Comparison of ENCODE assay signal across 19 cellular contexts in the genomic region with DNA sequence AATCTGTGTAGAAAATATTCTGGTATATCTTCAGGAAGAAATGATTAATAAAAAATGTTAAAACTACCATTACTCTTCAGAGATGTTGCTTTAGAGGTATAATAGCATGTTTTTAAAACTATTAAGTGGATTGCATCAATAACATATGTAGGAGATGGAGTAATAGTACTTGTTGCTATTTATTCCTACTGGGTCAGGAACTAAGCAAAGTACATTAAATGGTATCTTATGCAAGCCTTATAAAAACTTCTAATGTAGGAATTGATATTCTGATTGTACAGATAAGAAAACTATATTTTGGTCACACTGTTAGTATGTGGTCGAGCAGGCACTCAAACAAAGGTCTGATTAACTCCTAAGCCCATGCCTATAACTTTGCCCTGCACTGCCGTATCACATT. TPM values are rescaled to one million over a fixed set of nuclear protein-coding genes. Genes with fewer than 3 reads are reported as not detected.
DNase-seq lines count a peak whose midpoint lies in the region; ATAC-seq, FAIRE-seq and TF ChIP-seq lines count a peak whose summit lies in the region.
"Had no signal": no experiment of that assay in that cellular context is flagged by ENCODE, and none has a peak within 500 bp of the region (broad histone marks: within the 10 kb centered on the region; RNA-seq: fewer than 3 reads in every experiment).

No MANE protein-coding gene starts in this region.

- TF ChIP-seq CTCF in HepG2 (CRISPR knock-in tag; IDR thresholded peaks at IDR 0.05) = no peak
- TF ChIP-seq CTCF in right lobe of liver (IDR thresholded peaks at IDR 0.05) = no peak
- no peak for TF ChIP-seq CTCF in choroid plexus epithelial cell (conservative IDR thresholded peaks at IDR 0.05; ENCODE audit: low read depth, low read length)
- TF ChIP-seq CTCF in smooth muscle cell (IDR thresholded peaks at IDR 0.05; ENCODE audit: borderline replicate concordance, insufficient read depth, poor library complexity, severe bottlenecking) = no peak

- H3K36me3 ChIP-seq in HepG2 (replicated peaks in 1 of 2; ENCODE audit: control insufficient read depth in 1 of 2, insufficient read depth in 2 of 2, low read length in 2 of 2) (no peaks in the 10 kb centered on the region), right lobe of liver (no peaks in the 10 kb centered on the region), smooth muscle cell (ENCODE audit: low read depth) (no peaks in the 10 kb centered on the region)
- H3K36me3 ChIP-seq: BLaER1, SJSA1 had no signal

- no peak for ATAC-seq in HepG2
- no peak for ATAC-seq in right lobe of liver
- ATAC-seq in GM21723 (IDR thresholded peaks at IDR 0.05; ENCODE audit: unreplicated experiment) = no peak
- ATAC-seq: GM12878, GM23338 had no signal

- TF ChIP-seq EP300 in HepG2 (IDR thresholded peaks at IDR 0.05; ENCODE audit: low read depth in 2 of 2, low read length in 2 of 2) (no peak), HepG2 (CRISPR knock-in tag; IDR thresholded peaks at IDR 0.05; ENCODE audit: borderline replicate concordance) (no peak)

- intact Hi-C loops in HepG2 (cut with micrococcal nuclease; ENCODE audit: unreplicated experiment) (loop anchor here (10.0 kb wide), 1 partner anchor 144 kb away; no protein-coding TSS in a partner anchor), right lobe of liver (cut with DNase I) (no loop called here)

- POLR2A ChIA-PET in HepG2 (lab: Yijun Ruan, JAX) = no interaction called here

- 71% methylated on average over 2 of the region's 2 CpGs for WGBS in HepG2 (ENCODE audit: low lambda C conversion rate)
- 80% methylated on average over 2 of the region's 2 CpGs for WGBS in right lobe of liver (ENCODE audit: insufficient coverage, low coverage, low lambda C conversion rate, missing lambda C conversion rate)
- WGBS in smooth muscle cell (ENCODE audit: low lambda C conversion rate) = 53% methylated on average over 2 of the region's 2 CpGs

- no peak for FAIRE-seq in HepG2 (lab: Jason Lieb, UNC)
- FAIRE-seq: A204.1, GM12878, GM19239 had no signal

- in situ Hi-C loops in HepG2 (cut with HindIII; ENCODE audit: extremely low pct_ligation_motif_present, low pct_unique_long_range_greater_than_20kb) = no loop called here

- H2AFZ ChIP-seq in HepG2 (ENCODE audit: low read length) = no peak overlapping the region
- H2AFZ ChIP-seq in smooth muscle cell (ENCODE audit: low read depth) = no peak overlapping the region

- no peaks in the 10 kb centered on the region for H4K20me1 ChIP-seq in HepG2 (ENCODE audit: insufficient read depth, low read length)
- H4K20me1 ChIP-seq in smooth muscle cell (ENCODE audit: low read depth) = no peaks in the 10 kb centered on the region
- H4K20me1 ChIP-seq: BLaER1 had no signal

- H3K9ac ChIP-seq in HepG2 (ENCODE audit: insufficient read depth, low read depth, low read length) (no peak overlapping the region), smooth muscle cell (ENCODE audit: low read depth) (no peak overlapping the region)
- H3K9ac ChIP-seq: BLaER1 had no signal

- TF ChIP-seq POLR2A in HepG2 (IDR thresholded peaks at IDR 0.05; ENCODE audit: insufficient read depth in 1 of 2, low read depth in 2 of 2, low read length in 2 of 2) = no peak
- no peak for TF ChIP-seq POLR2A in right lobe of liver (IDR thresholded peaks at IDR 0.05)

- H3K9me3 ChIP-seq in HepG2 (ENCODE audit: low read length) (no peaks in the 10 kb centered on the region), right lobe of liver (no peaks in the 10 kb centered on the region), smooth muscle cell (replicated peaks; ENCODE audit: low read depth) (no peaks in the 10 kb centered on the region)
- H3K9me3 ChIP-seq: SJSA1 had no signal

- H3K4me3 ChIP-seq in HepG2 (replicated peaks in 1 of 3; ENCODE audit: insufficient read depth in 1 of 3, low read depth in 2 of 3, low read length in 3 of 3) = no peak overlapping the region
- H3K4me3 ChIP-seq in right lobe of liver = no peak overlapping the region
- H3K4me3 ChIP-seq in choroid plexus epithelial cell (ENCODE audit: low read depth, low read length) = no peak overlapping the region
- no peak overlapping the region for H3K4me3 ChIP-seq in smooth muscle cell
- H3K4me3 ChIP-seq: BLaER1, GM12878, GM23338, SJSA1 had no signal

- peaks cover 48% of the 10 kb centered on the region for H3K4me1 ChIP-seq in HepG2 (ENCODE audit: insufficient read depth, low read length)
- peaks cover 0 to 13% (median 2%) of the 10 kb centered on the region in 4 donors for H3K4me1 ChIP-seq in right lobe of liver
- peaks cover 4% of the 10 kb centered on the region for H3K4me1 ChIP-seq in smooth muscle cell (ENCODE audit: low read depth)
- H3K4me1 ChIP-seq: BLaER1, SJSA1 had no signal

- CTCF ChIA-PET in HepG2 (lab: Yijun Ruan, JAX; ENCODE audit: low intra/inter-chr PET ratio, low total read pairs) = no interaction called here

- no peaks in the 10 kb centered on the region for H3K27me3 ChIP-seq in HepG2 (ENCODE audit: control insufficient read depth in 1 of 2, insufficient read depth in 2 of 2, low read length in 2 of 2)
- H3K27me3 ChIP-seq in right lobe of liver = no peaks in the 10 kb centered on the region
- no peaks in the 10 kb centered on the region for H3K27me3 ChIP-seq in smooth muscle cell (ENCODE audit: low read depth)
- H3K27me3 ChIP-seq: BLaER1 had no signal

- H3K4me2 ChIP-seq in HepG2 (ENCODE audit: low read depth, low read length) (no peak overlapping the region), smooth muscle cell (peak overlapping the region; percentile 66)
- H3K4me2 ChIP-seq: BLaER1, GM23338 had no signal

- DNase-seq in HepG2 (ENCODE audit: low spot score) (no peak), right lobe of liver (no peak), choroid plexus epithelial cell (ENCODE audit: low read depth) (peak; percentile 37), iris pigment epithelial cell (ENCODE audit: low read depth) (peak; percentile 67), smooth muscle cell (lab: John Stamatoyannopoulos, UW; ENCODE audit: unreplicated experiment) (no peak), cerebellar nuclear complex (lab: John Stamatoyannopoulos, UW) (no peak), NCI-H748 (lab: John Stamatoyannopoulos, UW; ENCODE audit: unreplicated experiment) (no peak)
- DNase-seq: CD4-positive, alpha-beta memory T cell; KG1; MV-4-11; NCI-H1694 treated with DMSO at 0.1 percent for 48 hours; NCI-H524 treated with DMSO at 0.1 percent for 48 hours had no signal

- no peak for TF ChIP-seq RAD21 in HepG2 (CRISPR knock-in tag; IDR thresholded peaks at IDR 0.05)

- H3K79me2 ChIP-seq in HepG2 (ENCODE audit: insufficient read depth, low read length) = no peaks in the 10 kb centered on the region
- no peaks in the 10 kb centered on the region for H3K79me2 ChIP-seq in smooth muscle cell (ENCODE audit: low read depth)

- no peaks in the 10 kb centered on the region for H3F3A ChIP-seq in smooth muscle cell (ENCODE audit: low read depth)

- no TSS peak for BruUV-seq in HepG2 (replicated peaks; lab: Mats Ljungman, UMichigan)

- H3K27ac ChIP-seq in HepG2 (ENCODE audit: extremely low read length, insufficient read depth, low read length) = peak overlapping the region; percentile 29
- H3K27ac ChIP-seq in right lobe of liver = no peak overlapping the region
- peak overlapping the region; percentile 5 for H3K27ac ChIP-seq in smooth muscle cell (ENCODE audit: low read depth)
- H3K27ac ChIP-seq: BLaER1, SJSA1 had no signal

TF ChIP-seq in HepG2, 621 proteins besides CTCF, POLR2A, EP300 and RAD21:
- no peak for TF ChIP-seq ZNF777 (CRISPR knock-in tag; IDR thresholded peaks at IDR 0.05)
- TF ChIP-seq, protein P1, sequence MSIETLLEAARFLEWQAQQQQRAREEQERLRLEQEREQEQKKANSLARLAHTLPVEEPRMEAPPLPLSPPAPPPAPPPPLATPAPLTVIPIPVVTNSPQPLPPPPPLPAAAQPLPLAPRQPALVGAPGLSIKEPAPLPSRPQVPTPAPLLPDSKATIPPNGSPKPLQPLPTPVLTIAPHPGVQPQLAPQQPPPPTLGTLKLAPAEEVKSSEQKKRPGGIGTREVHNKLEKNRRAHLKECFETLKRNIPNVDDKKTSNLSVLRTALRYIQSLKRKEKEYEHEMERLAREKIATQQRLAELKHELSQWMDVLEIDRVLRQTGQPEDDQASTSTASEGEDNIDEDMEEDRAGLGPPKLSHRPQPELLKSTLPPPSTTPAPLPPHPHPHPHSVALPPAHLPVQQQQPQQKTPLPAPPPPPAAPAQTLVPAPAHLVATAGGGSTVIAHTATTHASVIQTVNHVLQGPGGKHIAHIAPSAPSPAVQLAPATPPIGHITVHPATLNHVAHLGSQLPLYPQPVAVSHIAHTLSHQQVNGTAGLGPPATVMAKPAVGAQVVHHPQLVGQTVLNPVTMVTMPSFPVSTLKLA (IDR thresholded peaks at IDR 0.05) = no peak
- 0 out of 2 replicates have a peak, but pooled peaks have one; percentile 2 for TF ChIP-seq MIXL1 (CRISPR knock-in tag; IDR thresholded peaks at IDR 0.05)

RNA-seq across cellular contexts. Expression of gene PDLIM5, which starts 31.4 kb away (rescaled TPM):
- 52.8 and 70.2 TPM in 2 replicates for total RNA-seq in HepG2 (2016; rRNA removed; fragmentation: Illumina TruSeq; extraction: Trizol)
- total RNA-seq in HepG2 (2016; cell fraction: cytosol; rRNA removed; fragmentation: Illumina TruSeq; extraction: Trizol; ENCODE audit: low read depth) = 11.2 and 14.5 TPM in 2 replicates
- 52.2 and 54.1 TPM in 2 replicates for total RNA-seq in HepG2 (2016; cell fraction: insoluble cytoplasmic fraction; rRNA removed; fragmentation: Illumina TruSeq; extraction: Trizol)
- total RNA-seq in HepG2 (2016; cell fraction: membrane; rRNA removed; fragmentation: Illumina TruSeq; extraction: Trizol) = 17.9 and 18.7 TPM in 2 replicates
- total RNA-seq in HepG2 (2016; cell fraction: nucleus; rRNA removed; fragmentation: Illumina TruSeq; extraction: Trizol) = 88.4 and 102 TPM in 2 replicates
- polyA plus RNA-seq in HepG2 (2011; rRNA removed) = 107 and 119 TPM in 2 replicates
- polyA plus RNA-seq in HepG2 (2011; cell fraction: cytosol; rRNA removed) = 76.4 TPM in 2 replicates
- polyA plus RNA-seq in HepG2 (2011; cell fraction: nucleus; rRNA removed) = 70.2 and 73.2 TPM in 2 replicates
- polyA plus RNA-seq in HepG2 (2012) = 49.7 and 51.7 TPM in 2 replicates
- polyA plus RNA-seq in HepG2 (2016; cell fraction: cytosol; fragmentation: Illumina TruSeq; extraction: Trizol; ENCODE audit: low read depth) = 3.8 and 5.4 TPM in 2 replicates
- 43.1 and 47.2 TPM in 2 replicates for polyA plus RNA-seq in HepG2 (2016; cell fraction: insoluble cytoplasmic fraction; fragmentation: Illumina TruSeq; extraction: Trizol; ENCODE audit: low read depth)
- 10.0 and 10.3 TPM in 2 replicates for polyA plus RNA-seq in HepG2 (2016; cell fraction: membrane; fragmentation: Illumina TruSeq; extraction: Trizol; ENCODE audit: low read depth)
- 37.0 and 39.1 TPM in 2 replicates for polyA plus RNA-seq in HepG2 (2016; cell fraction: nucleus; fragmentation: Illumina TruSeq; extraction: Trizol; ENCODE audit: insufficient read depth, low read depth)
- 133 and 288 TPM in 2 replicates for polyA minus RNA-seq in HepG2 (2011; rRNA and poly(A)+ RNA removed; ENCODE audit: low replicate concordance)
- 49.8 and 79.5 TPM in 2 replicates for polyA minus RNA-seq in HepG2 (2011; cell fraction: cytosol; rRNA and poly(A)+ RNA removed)
- polyA minus RNA-seq in HepG2 (2011; cell fraction: nucleus; rRNA and poly(A)+ RNA removed) = 358 and 434 TPM in 2 replicates
- total RNA-seq in right lobe of liver = 100 to 1,000 TPM in 3 of 6 experiments, 10 to 100 TPM in 3; 71.9 to 135 (median 101) TPM
- total RNA-seq in smooth muscle cell = 150 and 182 TPM in 2 replicates
- polyA plus RNA-seq in smooth muscle cell = 129 and 144 TPM in 2 replicates

Comparison
In these comparisons a context has a peak if more than half of its experiments do, and no peak if none do; other contexts are left out.
1. H3K27ac ChIP-seq: peak in HepG2 (single experiment) and smooth muscle cell (single experiment); none in right lobe of liver (0 of 3).
2. DNase-seq: peak in choroid plexus epithelial cell (single experiment) and iris pigment epithelial cell (single experiment); none in HepG2 (single experiment), right lobe of liver (0 of 3), smooth muscle cell (single experiment), cerebellar nuclear complex (0 of 2) and NCI-H748 (single experiment).